In genomic region chr2:172084734-172085459, GRCh38 we compare ENCODE assay signal across 8 cellular contexts. TPM values are rescaled to one million over a fixed set of nuclear protein-coding genes. Genes with fewer than 3 reads are reported as not detected.
A peak's percentile ranks its signal among the peaks of the same experiment; 100 is the strongest.
DNase-seq lines count a peak whose midpoint lies in the region; ATAC-seq and TF ChIP-seq lines count a peak whose summit lies in the region.

No MANE protein-coding gene starts in this region.

- H3K4me3 Mint-ChIP-seq in nephron = peak overlapping the region; percentile 78 to 85 (median 80)

- H3K27ac Mint-ChIP-seq in nephron = no peak overlapping the region

- no peaks in the 10 kb centered on the region for H3K36me3 Mint-ChIP-seq in nephron (ENCODE audit: low read depth)

- peak overlapping the region; percentile 59 for H3K4me3 ChIP-seq in fibroblast of villous mesenchyme (ENCODE audit: low read depth, low read length)

- peaks cover 2% of the 10 kb centered on the region for H3K9me3 Mint-ChIP-seq in nephron

- DNase-seq in Daoy (ENCODE audit: low read depth) (peak; percentile 97), NCI-H82 (lab: John Stamatoyannopoulos, UW) (peak; percentile 95), fibroblast of villous mesenchyme (ENCODE audit: low read depth) (peak; percentile 94), OCI-M2 (lab: John Stamatoyannopoulos, UW; ENCODE audit: unreplicated experiment) (no peak)
- DNase-seq in activated T-cell treated with anti-CD3 and anti-CD28 coated beads, Interleukin-2, amount 50 U/mL, for 48 hours = peak; percentile 68 to 75

- peak; percentile 68 for ATAC-seq in GM19468 (IDR thresholded peaks at IDR 0.05; ENCODE audit: extremely low read depth, unreplicated experiment)
- ATAC-seq in HG03558 (IDR thresholded peaks at IDR 0.05; ENCODE audit: extremely low read depth, unreplicated experiment) = peak; percentile 86

- peaks cover 100% of the 10 kb centered on the region for H3K27me3 Mint-ChIP-seq in nephron (ENCODE audit: low read depth)

- peaks cover 48% of the 10 kb centered on the region for H3K4me1 Mint-ChIP-seq in nephron

- TF ChIP-seq CTCF in fibroblast of villous mesenchyme (IDR thresholded peaks at IDR 0.05; ENCODE audit: insufficient read depth, low read depth, low read length) = no peak
- TF ChIP-seq CTCF in nephron (IDR thresholded peaks at IDR 0.05; ENCODE audit: unreplicated experiment in 3 of 3) = no peak

RNA-seq across cellular contexts. Expression of gene DLX1, which starts 0.4 kb away (rescaled TPM):
- 7.3 and 7.4 TPM in 2 replicates for total RNA-seq in Daoy (2014; rRNA removed; shearing (Covaris generic))
- not detected in 2 replicates for total RNA-seq in fibroblast of villous mesenchyme

RNA-seq across cellular contexts. Expression of gene DLX2, which starts 17.8 kb away (rescaled TPM):
- total RNA-seq in Daoy (2014; rRNA removed; shearing (Covaris generic)) = 0.51 and 2.2 TPM in 2 replicates
- under 0.01 TPM in 2 replicates for total RNA-seq in fibroblast of villous mesenchyme
